ENCODE assay signal across 9 cellular contexts in genomic region chr17:80780381-80781187, GRCh38.
DNase-seq lines count a peak whose midpoint lies in the region; FAIRE-seq and TF ChIP-seq lines count a peak whose summit lies in the region.
"Had no signal": no experiment of that assay in that cellular context is flagged by ENCODE, and none has a peak within 500 bp of the region (broad histone marks: within the 10 kb centered on the region; RNA-seq: fewer than 3 reads in every experiment).

No MANE protein-coding gene starts in this region.

- WGBS in esophagus muscularis mucosa: 68% methylated on average over 19 of the region's 19 CpGs
- WGBS in urinary bladder: 67% methylated on average over 19 of the region's 19 CpGs

- no peak for TF ChIP-seq POLR2A in esophagus muscularis mucosa (IDR thresholded peaks at IDR 0.05; ENCODE audit: low read depth)
- TF ChIP-seq POLR2A in H54 (IDR thresholded peaks at IDR 0.05; ENCODE audit: low read depth, low read length): no peak

- H3K36me3 ChIP-seq in esophagus muscularis mucosa (peaks cover 0 to 15% (median 0%) of the 10 kb centered on the region in 4 donors), urinary bladder (ENCODE audit: insufficient read depth) (no peaks in the 10 kb centered on the region)

- H3K4me1 ChIP-seq in esophagus muscularis mucosa: peaks cover 0 to 66% (median 42%) of the 10 kb centered on the region in 4 donors
- no peaks in the 10 kb centered on the region for H3K4me1 ChIP-seq in urinary bladder (ENCODE audit: insufficient read depth)
- H3K4me1 ChIP-seq: Caco-2 had no signal

- CTCF ChIA-PET in activated naive CD4-positive, alpha-beta T cell treated with anti-CD3 and anti-CD28 coated beads for 36 hours (lab: Charles Lee): interaction anchor here (1.1 kb wide), 2 partner anchors 10 to 15 kb away, joined by 4 to 9 read pairs; no protein-coding TSS in a partner anchor

- H3K27me3 Mint-ChIP-seq in activated naive CD4-positive, alpha-beta T cell treated with anti-CD3 and anti-CD28 coated beads for 36 hours (ENCODE audit: low read depth): no peaks in the 10 kb centered on the region

- intact Hi-C loops in activated naive CD4-positive, alpha-beta T cell treated with anti-CD3 and anti-CD28 coated beads for 36 hours (cut with micrococcal nuclease): loop anchor here (1.0 to 10.0 kb wide), 4 partner anchors 19 to 306 kb away; partner anchors contain the start of gene NPTX1
- intact Hi-C loops in esophagus muscularis mucosa (cut with DNase I): no loop called here

- H3K9me3 ChIP-seq in esophagus muscularis mucosa: no peaks in the 10 kb centered on the region
- H3K9me3 ChIP-seq: Caco-2 had no signal

- H3K27me3 ChIP-seq in esophagus muscularis mucosa: no peaks in the 10 kb centered on the region

- no peak for TF ChIP-seq EP300 in esophagus muscularis mucosa (IDR thresholded peaks at IDR 0.05)

- H3K4me3 Mint-ChIP-seq in activated naive CD4-positive, alpha-beta T cell treated with anti-CD3 and anti-CD28 coated beads for 36 hours: peak overlapping the region; percentile 76

- no peak for TF ChIP-seq CTCF in esophagus muscularis mucosa (IDR thresholded peaks at IDR 0.05)

- peaks cover 79% of the 10 kb centered on the region for H3K4me1 Mint-ChIP-seq in activated naive CD4-positive, alpha-beta T cell treated with anti-CD3 and anti-CD28 coated beads for 36 hours (ENCODE audit: low read depth)

- peaks cover 25% of the 10 kb centered on the region for H3K36me3 Mint-ChIP-seq in activated naive CD4-positive, alpha-beta T cell treated with anti-CD3 and anti-CD28 coated beads for 36 hours (ENCODE audit: low read depth)

- H3K9me3 Mint-ChIP-seq in activated naive CD4-positive, alpha-beta T cell treated with anti-CD3 and anti-CD28 coated beads for 36 hours: peaks cover 1% of the 10 kb centered on the region

- no peak overlapping the region for H3K4me3 ChIP-seq in esophagus muscularis mucosa
- no peak overlapping the region for H3K4me3 ChIP-seq in urinary bladder (ENCODE audit: low read depth, low read length)

- peak; percentile 76 for DNase-seq in activated naive CD4-positive, alpha-beta T cell treated with anti-CD3 and anti-CD28 coated beads for 36 hours
- no peak for DNase-seq in activated naive CD4-positive, alpha-beta T cell (lab: John Stamatoyannopoulos, UW)
- DNase-seq in NCI-H526 (lab: John Stamatoyannopoulos, UW) (peak; percentile 61 to 77), esophagus muscularis mucosa (ENCODE audit: extremely low spot score) (no peak), NCI-H1417 treated with DMSO at 0.1 percent for 48 hours (lab: John Stamatoyannopoulos, UW) (no peak), SIG-M5 (lab: John Stamatoyannopoulos, UW) (no peak), H54 (ENCODE audit: insufficient read length, low spot score) (no peak)

- H3K27ac Mint-ChIP-seq in activated naive CD4-positive, alpha-beta T cell treated with anti-CD3 and anti-CD28 coated beads for 36 hours: peak overlapping the region; percentile 98

- H3K27ac ChIP-seq in esophagus muscularis mucosa (replicated peaks in 1 of 4) (peak overlapping the region in 3 of 4 donors; percentile 16 to 70 (median 46)), urinary bladder (ENCODE audit: low read depth) (peak overlapping the region; percentile 46)

- no peak for FAIRE-seq in H54 (lab: Jason Lieb, UNC)

Comparison
In these comparisons a context has a peak if more than half of its experiments do, and no peak if none do; other contexts are left out.
1. DNase-seq: peak in activated naive CD4-positive, alpha-beta T cell treated with anti-CD3 and anti-CD28 coated beads for 36 hours (single experiment) and NCI-H526 (2 of 2); none in activated naive CD4-positive, alpha-beta T cell (0 of 4), esophagus muscularis mucosa (single experiment), NCI-H1417 treated with DMSO at 0.1 percent for 48 hours (single experiment), SIG-M5 (single experiment) and H54 (single experiment).